Comparison of ENCODE assay signal across 2 cellular contexts in genomic region chr14:72925171-72925759, GRCh38.
A peak's percentile ranks its signal among the peaks of the same experiment; 100 is the strongest.
TF ChIP-seq lines count a peak whose summit lies in the region.

No MANE protein-coding gene starts in this region.

TF ChIP-seq in HepG2, 621 proteins besides CTCF, POLR2A, EP300 and RAD21 (continues in another document):
- TF ChIP-seq MAX (IDR thresholded peaks at IDR 0.05), result peak; percentile 58
- no peak for TF ChIP-seq FOXO1 (CRISPR knock-in tag; IDR thresholded peaks at IDR 0.05)
- no peak for TF ChIP-seq ZSCAN12 (CRISPR knock-in tag; IDR thresholded peaks at IDR 0.05)
- TF ChIP-seq ASH2L (IDR thresholded peaks at IDR 0.05; ENCODE audit: insufficient read length, low read depth, low read length), result no peak
- TF ChIP-seq ELF3 (CRISPR knock-in tag; IDR thresholded peaks at IDR 0.05), result 0 out of 2 replicates have a peak, but pooled peaks have one; percentile 26
- no peak for TF ChIP-seq ZNF766 (CRISPR knock-in tag; IDR thresholded peaks at IDR 0.05; ENCODE audit: borderline replicate concordance)
- TF ChIP-seq CBFB (CRISPR knock-in tag; IDR thresholded peaks at IDR 0.05), result 0 out of 2 replicates have a peak, but pooled peaks have one; percentile 22
- no peak for TF ChIP-seq PHF21A (CRISPR knock-in tag; IDR thresholded peaks at IDR 0.05)
- TF ChIP-seq BCL3 (CRISPR knock-in tag; IDR thresholded peaks at IDR 0.05), result no peak
- TF ChIP-seq MYNN (CRISPR knock-in tag; IDR thresholded peaks at IDR 0.05; ENCODE audit: low read depth), result 0 out of 2 replicates have a peak, but pooled peaks have one; percentile 44
- TF ChIP-seq ZNF816 (CRISPR knock-in tag; IDR thresholded peaks at IDR 0.05; ENCODE audit: borderline replicate concordance), result no peak
- no peak for TF ChIP-seq SP140L (CRISPR knock-in tag; IDR thresholded peaks at IDR 0.05; ENCODE audit: borderline replicate concordance)
- peak; percentile 43; the same call in 1 of the 2 replicates for TF ChIP-seq PHF8 (CRISPR knock-in tag; IDR thresholded peaks at IDR 0.05)
- TF ChIP-seq BORCS8-MEF2B (CRISPR knock-in tag; IDR thresholded peaks at IDR 0.05), result 0 out of 2 replicates have a peak, but pooled peaks have one; percentile 64
- TF ChIP-seq ZNF576 (CRISPR knock-in tag; IDR thresholded peaks at IDR 0.05), result no peak
- no peak for TF ChIP-seq USF2 (IDR thresholded peaks at IDR 0.05; ENCODE audit: low read depth, low read length)
- 0 out of 2 replicates have a peak, but pooled peaks have one; percentile 4 for TF ChIP-seq USF2 (CRISPR knock-in tag; IDR thresholded peaks at IDR 0.05; ENCODE audit: borderline replicate concordance)
- peak; percentile 8 for TF ChIP-seq TEAD3 (CRISPR knock-in tag; optimal IDR thresholded peaks at IDR 0.05; ENCODE audit: borderline replicate concordance)
- 0 out of 2 replicates have a peak, but pooled peaks have one; percentile 11 for TF ChIP-seq IRF9 (CRISPR knock-in tag; IDR thresholded peaks at IDR 0.05; ENCODE audit: borderline replicate concordance)
- peak; percentile 28; the same call in 1 of the 2 replicates for TF ChIP-seq ZNF773 (CRISPR knock-in tag; IDR thresholded peaks at IDR 0.05; ENCODE audit: borderline replicate concordance)
- TF ChIP-seq GABPB1 (CRISPR knock-in tag; IDR thresholded peaks at IDR 0.05), result no peak
- TF ChIP-seq PRPF4 (IDR thresholded peaks at IDR 0.05; ENCODE audit: low read depth, low read length, poor library complexity, severe bottlenecking), result no peak
- TF ChIP-seq MXD3 (CRISPR knock-in tag; IDR thresholded peaks at IDR 0.05), result peak; percentile 7; the same call in 1 of the 2 replicates
- no peak for TF ChIP-seq ZSCAN21 (CRISPR knock-in tag; IDR thresholded peaks at IDR 0.05; ENCODE audit: borderline replicate concordance)
- no peak for TF ChIP-seq KAT7 (CRISPR knock-in tag; IDR thresholded peaks at IDR 0.05; ENCODE audit: borderline replicate concordance)
- TF ChIP-seq SMARCC2 (IDR thresholded peaks at IDR 0.05), result no peak
- no peak for TF ChIP-seq ZNF160 (CRISPR knock-in tag; IDR thresholded peaks at IDR 0.05)
- no peak for TF ChIP-seq PBX3 (CRISPR knock-in tag; IDR thresholded peaks at IDR 0.05; ENCODE audit: borderline replicate concordance)
- no peak for TF ChIP-seq ZNF782 (CRISPR knock-in tag; IDR thresholded peaks at IDR 0.05; ENCODE audit: borderline replicate concordance)
- TF ChIP-seq RFX1 (IDR thresholded peaks at IDR 0.05), result no peak

TF ChIP-seq in K562, 482 proteins besides CTCF, POLR2A, EP300 and RAD21 (continues in another document):
- 0 out of 4 replicates have a peak, but pooled peaks of 1 of the 2 experiments have one; percentile 13 for TF ChIP-seq TRIM24 (IDR thresholded peaks at IDR 0.05)
- TF ChIP-seq E2F8 (IDR thresholded peaks at IDR 0.05; ENCODE audit: low read depth, partially characterized antibody), result no peak
- peak; percentile 83 for TF ChIP-seq NFE2 (IDR thresholded peaks at IDR 0.05; ENCODE audit: low read depth)
- TF ChIP-seq SMC3 (conservative IDR thresholded peaks at IDR 0.05; ENCODE audit: insufficient read depth, low read depth, low read length), result no peak
- TF ChIP-seq ZFX (CRISPR knock-in tag; IDR thresholded peaks at IDR 0.05), result peak; percentile 72
- TF ChIP-seq ZNF384 (IDR thresholded peaks at IDR 0.05; ENCODE audit: low read depth, low read length), result no peak
- TF ChIP-seq ZNF395 (CRISPR knock-in tag; IDR thresholded peaks at IDR 0.05), result peak; percentile 50; the same call in 1 of the 2 replicates
- TF ChIP-seq NFRKB (IDR thresholded peaks at IDR 0.05; ENCODE audit: low read depth), result 0 out of 2 replicates have a peak, but pooled peaks have one; percentile 45
- TF ChIP-seq CCAR2 (IDR thresholded peaks at IDR 0.05; ENCODE audit: low read depth, low read length), result no peak
- peak; percentile 86 for TF ChIP-seq C11orf30 (IDR thresholded peaks at IDR 0.05; ENCODE audit: low read depth)
- TF ChIP-seq MNT (conservative IDR thresholded peaks at IDR 0.05), result peak in 1 of 2 experiments; percentile 33; a peak in 1 of 4 replicates
- TF ChIP-seq ARID3A (IDR thresholded peaks at IDR 0.05; ENCODE audit: borderline replicate concordance, low read depth, low read length), result no peak
- peak; percentile 36; the same call in 1 of the 2 replicates for TF ChIP-seq MAFF (IDR thresholded peaks at IDR 0.05; ENCODE audit: low read length)
- 0 out of 2 replicates have a peak, but pooled peaks have one; percentile 49 for TF ChIP-seq AFF4 (CRISPR knock-in tag; IDR thresholded peaks at IDR 0.05)
- peak; percentile 91 for TF ChIP-seq MYC (IDR thresholded peaks at IDR 0.05; ENCODE audit: low read depth, low read length)
- TF ChIP-seq MYC (CRISPR knock-in tag; IDR thresholded peaks at IDR 0.05; ENCODE audit: borderline replicate concordance, low read depth), result no peak; the same call in 1 of the 2 replicates
- TF ChIP-seq NFYB (IDR thresholded peaks at IDR 0.05; ENCODE audit: extremely low read depth, insufficient read length), result no peak
- TF ChIP-seq SMARCA4 (IDR thresholded peaks at IDR 0.05), result peak; percentile 17; the same call in 1 of the 2 replicates
- peak; percentile 23; the same call in 1 of the 2 replicates for TF ChIP-seq GABPB1 (CRISPR knock-in tag; IDR thresholded peaks at IDR 0.05)
- no peak for TF ChIP-seq PTBP1 (IDR thresholded peaks at IDR 0.05; ENCODE audit: low read depth, low read length)
- no peak for TF ChIP-seq ZNF184 (CRISPR knock-in tag; IDR thresholded peaks at IDR 0.05)
- peak; percentile 52; the same call in 1 of the 2 replicates for TF ChIP-seq BACH1 (tag; IDR thresholded peaks at IDR 0.05)
- 0 out of 2 replicates have a peak, but pooled peaks have one; percentile 15 for TF ChIP-seq SUPT5H (IDR thresholded peaks at IDR 0.05)
- TF ChIP-seq LARP7 (IDR thresholded peaks at IDR 0.05), result no peak
- TF ChIP-seq ZBTB12 (CRISPR knock-in tag; IDR thresholded peaks at IDR 0.05), result 0 out of 2 replicates have a peak, but pooled peaks have one; percentile 2
- peak; percentile 42; the same call in 1 of the 2 replicates for TF ChIP-seq MAFK (IDR thresholded peaks at IDR 0.05; ENCODE audit: low read length)
- TF ChIP-seq CBX3 (IDR thresholded peaks at IDR 0.05; ENCODE audit: borderline replicate concordance in 1 of 2, low read length in 2 of 2), result 0 out of 3 replicates have a peak, but pooled peaks of 1 of the 2 experiments have one; percentile 27
- TF ChIP-seq HINFP (tag; conservative IDR thresholded peaks at IDR 0.05; ENCODE audit: low read depth), result peak; percentile 77
- peak; percentile 26; the same call in 1 of the 2 replicates for TF ChIP-seq LEF1 (IDR thresholded peaks at IDR 0.05)
